Comparison of ENCODE assay signal across 8 cellular contexts in genomic region chr1:236303675-236304074, GRCh38. TPM values are rescaled to one million over a fixed set of nuclear protein-coding genes. Genes with fewer than 3 reads are reported as not detected.
DNase-seq lines count a peak whose midpoint lies in the region; ATAC-seq and TF ChIP-seq lines count a peak whose summit lies in the region.

No MANE protein-coding gene starts in this region.

- ATAC-seq in GM19023 (IDR thresholded peaks at IDR 0.05; ENCODE audit: unreplicated experiment) (peak; percentile 77), HG02973 (IDR thresholded peaks at IDR 0.05; ENCODE audit: unreplicated experiment) (peak; percentile 55), WTC11 (peak; percentile 39; the same call in 1 of the 2 replicates)

- intact Hi-C loops in spleen (cut with DNase I; ENCODE audit: low total_unique reads) = no loop called here

- peaks cover 10% of the 10 kb centered on the region for H3K4me1 Mint-ChIP-seq in WTC11
- H3K4me1 Mint-ChIP-seq in glutamatergic neuron (ENCODE audit: low read depth, unreplicated experiment) = peaks cover 4% of the 10 kb centered on the region

- POLR2A ChIA-PET in GM10248 (lab: Yijun Ruan, JAX) (no interaction called here), WTC11 (lab: Charles Lee) (no interaction called here)

- no peak overlapping the region for H3K4me3 ChIP-seq in spleen

- H3K27ac Mint-ChIP-seq in WTC11 = no peak overlapping the region
- H3K27ac Mint-ChIP-seq in glutamatergic neuron (ENCODE audit: unreplicated experiment) = no peak overlapping the region

- peak; percentile 19 for TF ChIP-seq CTCF in GM10248 (IDR thresholded peaks at IDR 0.05; ENCODE audit: control extremely low read depth, extremely low read depth, low read depth, missing control alignments)
- no peak for TF ChIP-seq CTCF in WTC11 (IDR thresholded peaks at IDR 0.05)
- TF ChIP-seq CTCF in spleen (IDR thresholded peaks at IDR 0.05 in 8 of 11, conservative IDR thresholded peaks at IDR 0.05 in 3 of 11) = no peak
- no peak for TF ChIP-seq CTCF in glutamatergic neuron (IDR thresholded peaks at IDR 0.05; ENCODE audit: partially characterized antibody, unreplicated experiment)

- no peak for TF ChIP-seq POLR2A in spleen (IDR thresholded peaks at IDR 0.05)

- peaks cover 0 to 2% (median 0%) of the 10 kb centered on the region in 8 donors for H3K9me3 ChIP-seq in spleen

- no peaks in the 10 kb centered on the region for H3K4me1 ChIP-seq in spleen

- no peak overlapping the region for H3K4me3 Mint-ChIP-seq in WTC11
- no peak overlapping the region for H3K4me3 Mint-ChIP-seq in glutamatergic neuron (ENCODE audit: unreplicated experiment)

- CTCF ChIA-PET in GM10248 (lab: Yijun Ruan, JAX) = interaction anchor here (0.8 to 2.7 kb wide), 7 partner anchors 14 to 197 kb away, joined by 3 to 10 read pairs (median 4); no protein-coding TSS in a partner anchor
- CTCF ChIA-PET in WTC11 (lab: Charles Lee) = no interaction called here

- H3K27me3 ChIP-seq in spleen (replicated peaks in 1 of 7) = no peaks in the 10 kb centered on the region

- H3K27ac ChIP-seq in spleen = no peak overlapping the region

- no peaks in the 10 kb centered on the region for H3K27me3 Mint-ChIP-seq in WTC11 (ENCODE audit: low read depth)
- H3K27me3 Mint-ChIP-seq in glutamatergic neuron (ENCODE audit: unreplicated experiment) = peaks cover 3% of the 10 kb centered on the region

- no peaks in the 10 kb centered on the region for H3K36me3 ChIP-seq in spleen

- WGBS in spleen, 5 donors = 72 to 83% (median 79%) methylated on average over 4 of the region's 4 CpGs

- DNase-seq in GM10248 (ENCODE audit: extremely low spot score) (peak; percentile 62), WTC11 (ENCODE audit: low spot score) (no peak), NCI-H226 (no peak), spleen (no peak), glutamatergic neuron (no peak), NCI-H1436 treated with DMSO at 0.1 percent for 48 hours (lab: John Stamatoyannopoulos, UW) (no peak)

- H3K9me3 Mint-ChIP-seq in WTC11 = no peaks in the 10 kb centered on the region
- H3K9me3 Mint-ChIP-seq in glutamatergic neuron (ENCODE audit: unreplicated experiment) = no peaks in the 10 kb centered on the region

- H3K36me3 Mint-ChIP-seq in WTC11 = no peaks in the 10 kb centered on the region
- no peaks in the 10 kb centered on the region for H3K36me3 Mint-ChIP-seq in glutamatergic neuron (ENCODE audit: unreplicated experiment)

TF ChIP-seq in WTC11, 78 proteins besides CTCF, POLR2A, EP300 and RAD21:
- TF ChIP-seq ZNF317 (CRISPR knock-in tag; IDR thresholded peaks at IDR 0.05; ENCODE audit: borderline replicate concordance, low read depth) (no peak), USF2 (CRISPR knock-in tag; IDR thresholded peaks at IDR 0.05) (no peak), NFATC4 (CRISPR knock-in tag; IDR thresholded peaks at IDR 0.05) (no peak), FOXJ3 (CRISPR knock-in tag; IDR thresholded peaks at IDR 0.05; ENCODE audit: borderline replicate concordance) (no peak), CBFB (CRISPR knock-in tag; IDR thresholded peaks at IDR 0.05; ENCODE audit: low read depth) (no peak), FOXP4 (CRISPR knock-in tag; IDR thresholded peaks at IDR 0.05) (no peak), ZMAT4 (CRISPR knock-in tag; IDR thresholded peaks at IDR 0.05) (no peak), MXD4 (CRISPR knock-in tag; IDR thresholded peaks at IDR 0.05; ENCODE audit: borderline replicate concordance) (no peak), SOX15 (CRISPR knock-in tag; IDR thresholded peaks at IDR 0.05) (no peak), AFF4 (CRISPR knock-in tag; IDR thresholded peaks at IDR 0.05; ENCODE audit: borderline replicate concordance) (no peak), ETV6 (CRISPR knock-in tag; IDR thresholded peaks at IDR 0.05) (no peak), E2F5 (CRISPR knock-in tag; IDR thresholded peaks at IDR 0.05) (no peak), TEAD1 (CRISPR knock-in tag; IDR thresholded peaks at IDR 0.05) (no peak), ZNF263 (CRISPR knock-in tag; IDR thresholded peaks at IDR 0.05; ENCODE audit: low read depth) (no peak), MLX (CRISPR knock-in tag; IDR thresholded peaks at IDR 0.05) (no peak), PREB (CRISPR knock-in tag; IDR thresholded peaks at IDR 0.05; ENCODE audit: borderline replicate concordance) (no peak), ZNF138 (CRISPR knock-in tag; conservative IDR thresholded peaks at IDR 0.05) (no peak), ZNF219 (CRISPR knock-in tag; IDR thresholded peaks at IDR 0.05; ENCODE audit: borderline replicate concordance) (no peak)

RNA-seq across cellular contexts. Expression of gene ERO1B, which starts 21.9 kb away (rescaled TPM):
- 3.2 to 4.7 TPM (median 4.4 TPM) in 3 replicates for total RNA-seq in WTC11 (2021)
- total RNA-seq in spleen = 10 to 100 TPM; 15.7 to 29.4 (median 18.6) TPM
- polyA plus RNA-seq in spleen = 1 to 10 TPM; 3.9 to 7.9 (median 6.0) TPM
- 3.0 TPM for total RNA-seq in glutamatergic neuron (ENCODE audit: unreplicated experiment)
